In genomic region chr14:92997343-92998061, GRCh38 we compare ENCODE assay signal across 20 cellular contexts.
A peak's percentile ranks its signal among the peaks of the same experiment; 100 is the strongest.
DNase-seq lines count a peak whose midpoint lies in the region; ATAC-seq and TF ChIP-seq lines count a peak whose summit lies in the region.
"Had no signal": no experiment of that assay in that cellular context is flagged by ENCODE, and none has a peak within 500 bp of the region (broad histone marks: within the 10 kb centered on the region; RNA-seq: fewer than 3 reads in every experiment).

No MANE protein-coding gene starts in this region.

- peaks cover 0 to 54% (median 46%) of the 10 kb centered on the region in 4 donors for H3K4me1 ChIP-seq in sigmoid colon
- H3K4me1 ChIP-seq: breast epithelium, lower lobe of right lung had no signal

- peaks cover 0 to 14% (median 2%) of the 10 kb centered on the region in 4 donors for H3K36me3 ChIP-seq in sigmoid colon
- H3K36me3 ChIP-seq: breast epithelium had no signal

- H3K27me3 ChIP-seq in sigmoid colon = no peaks in the 10 kb centered on the region
- H3K27me3 ChIP-seq: breast epithelium had no signal

- no peak overlapping the region for H3K4me3 Mint-ChIP-seq in activated naive CD8-positive, alpha-beta T cell treated with anti-CD3 and anti-CD28 coated beads, Interleukin-2, amount 50 U/mL, for 24 hours
- H3K4me3 Mint-ChIP-seq in activated naive CD8-positive, alpha-beta T cell treated with anti-CD3 and anti-CD28 coated beads for 36 hours = no peak overlapping the region
- H3K4me3 Mint-ChIP-seq in mesothelial cell of epicardium = no peak overlapping the region
- H3K4me3 Mint-ChIP-seq: stimulated activated effector memory CD8-positive, alpha-beta T cell treated with anti-CD3 and anti-CD28 coated beads, Interleukin-12 subunit alpha, Interleukin-12 subunit beta, amount 100 ng/mL, for 72 hours; T-helper 1 cell treated with Interleukin-12 subunit alpha and Interleukin-12 subunit beta and Interleukin-4 antibody, amounts not matched to agents 30 μg/mL and 1 μg/mL, for 36 hours had no signal

- no peaks in the 10 kb centered on the region for H3K4me1 Mint-ChIP-seq in activated naive CD8-positive, alpha-beta T cell treated with anti-CD3 and anti-CD28 coated beads, Interleukin-2, amount 50 U/mL, for 24 hours
- no peaks in the 10 kb centered on the region for H3K4me1 Mint-ChIP-seq in activated naive CD8-positive, alpha-beta T cell treated with anti-CD3 and anti-CD28 coated beads for 36 hours
- peaks cover 6% of the 10 kb centered on the region for H3K4me1 Mint-ChIP-seq in mesothelial cell of epicardium
- H3K4me1 Mint-ChIP-seq: stimulated activated effector memory CD8-positive, alpha-beta T cell treated with anti-CD3 and anti-CD28 coated beads, Interleukin-12 subunit alpha, Interleukin-12 subunit beta, amount 100 ng/mL, for 72 hours had no signal

- peak overlapping the region; percentile 50 to 61 (median 56) for H3K27ac ChIP-seq in sigmoid colon
- H3K27ac ChIP-seq: breast epithelium, lower lobe of right lung had no signal

- peak overlapping the region; percentile 0 for H3K27ac Mint-ChIP-seq in activated naive CD8-positive, alpha-beta T cell treated with anti-CD3 and anti-CD28 coated beads, Interleukin-2, amount 50 U/mL, for 24 hours
- no peak overlapping the region for H3K27ac Mint-ChIP-seq in activated naive CD8-positive, alpha-beta T cell treated with anti-CD3 and anti-CD28 coated beads for 36 hours
- H3K27ac Mint-ChIP-seq in mesothelial cell of epicardium = no peak overlapping the region
- H3K27ac Mint-ChIP-seq: stimulated activated effector memory CD8-positive, alpha-beta T cell treated with anti-CD3 and anti-CD28 coated beads, Interleukin-12 subunit alpha, Interleukin-12 subunit beta, amount 100 ng/mL, for 72 hours; T-helper 1 cell treated with Interleukin-12 subunit alpha and Interleukin-12 subunit beta and Interleukin-4 antibody, amounts not matched to agents 30 μg/mL and 1 μg/mL, for 36 hours had no signal

- no peak for TF ChIP-seq POLR2A in sigmoid colon (IDR thresholded peaks at IDR 0.05)

- no peak for TF ChIP-seq EP300 in sigmoid colon (IDR thresholded peaks at IDR 0.05)

- H3K27me3 Mint-ChIP-seq in activated naive CD8-positive, alpha-beta T cell treated with anti-CD3 and anti-CD28 coated beads, Interleukin-2, amount 50 U/mL, for 24 hours = no peaks in the 10 kb centered on the region
- H3K27me3 Mint-ChIP-seq in activated naive CD8-positive, alpha-beta T cell treated with anti-CD3 and anti-CD28 coated beads for 36 hours = no peaks in the 10 kb centered on the region
- H3K27me3 Mint-ChIP-seq in mesothelial cell of epicardium (ENCODE audit: low read depth) = no peaks in the 10 kb centered on the region

- 88 to 94% methylated on average over 14 of the region's 14 CpGs for WGBS in sigmoid colon, 2 donors

- ATAC-seq in activated naive CD8-positive, alpha-beta T cell treated with anti-CD3 and anti-CD28 coated beads, Interleukin-2, amount 50 U/mL, for 24 hours = no peak
- ATAC-seq: lower lobe of right lung; sciatic nerve; stimulated activated effector memory CD8-positive, alpha-beta T cell treated with anti-CD3 and anti-CD28 coated beads, Interleukin-12 subunit alpha, Interleukin-12 subunit beta, amount 100 ng/mL, for 72 hours had no signal

- H3K9me3 ChIP-seq in sigmoid colon = no peaks in the 10 kb centered on the region
- H3K9me3 ChIP-seq: breast epithelium, lower lobe of right lung had no signal

- H3K36me3 Mint-ChIP-seq in activated naive CD8-positive, alpha-beta T cell treated with anti-CD3 and anti-CD28 coated beads, Interleukin-2, amount 50 U/mL, for 24 hours (ENCODE audit: low read depth) = peaks cover 3% of the 10 kb centered on the region
- H3K36me3 Mint-ChIP-seq in activated naive CD8-positive, alpha-beta T cell treated with anti-CD3 and anti-CD28 coated beads for 36 hours = peaks cover 7% of the 10 kb centered on the region
- no peaks in the 10 kb centered on the region for H3K36me3 Mint-ChIP-seq in mesothelial cell of epicardium

- no peak for TF ChIP-seq CTCF in fibroblast of pulmonary artery (IDR thresholded peaks at IDR 0.05; ENCODE audit: low read length, missing control alignments)
- TF ChIP-seq CTCF in sigmoid colon (IDR thresholded peaks at IDR 0.05) = no peak
- TF ChIP-seq CTCF in mesothelial cell of epicardium (IDR thresholded peaks at IDR 0.05; ENCODE audit: unreplicated experiment) = no peak

- H3K4me3 ChIP-seq in fibroblast of pulmonary artery (replicated peaks; ENCODE audit: low read depth, low read length) (no peak overlapping the region), sigmoid colon (no peak overlapping the region)
- H3K4me3 ChIP-seq: breast epithelium, lower lobe of right lung had no signal

- H3K9me3 Mint-ChIP-seq in activated naive CD8-positive, alpha-beta T cell treated with anti-CD3 and anti-CD28 coated beads, Interleukin-2, amount 50 U/mL, for 24 hours = no peaks in the 10 kb centered on the region
- H3K9me3 Mint-ChIP-seq in activated naive CD8-positive, alpha-beta T cell treated with anti-CD3 and anti-CD28 coated beads for 36 hours = no peaks in the 10 kb centered on the region
- no peaks in the 10 kb centered on the region for H3K9me3 Mint-ChIP-seq in mesothelial cell of epicardium
- H3K9me3 Mint-ChIP-seq: stimulated activated effector memory CD8-positive, alpha-beta T cell treated with anti-CD3 and anti-CD28 coated beads, Interleukin-12 subunit alpha, Interleukin-12 subunit beta, amount 100 ng/mL, for 72 hours; T-helper 1 cell treated with Interleukin-12 subunit alpha and Interleukin-12 subunit beta and Interleukin-4 antibody, amounts not matched to agents 30 μg/mL and 1 μg/mL, for 36 hours had no signal

- intact Hi-C loops in sigmoid colon (cut with DNase I) = no loop called here

- no peak for DNase-seq in activated naive CD8-positive, alpha-beta T cell treated with anti-CD3 and anti-CD28 coated beads, Interleukin-2, amount 50 U/mL, for 24 hours
- DNase-seq in activated naive CD8-positive, alpha-beta T cell treated with anti-CD3 and anti-CD28 coated beads for 36 hours = no peak
- DNase-seq in NCI-H345 treated with DMSO at 0.1 percent for 48 hours (lab: John Stamatoyannopoulos, UW; ENCODE audit: unreplicated experiment) (peak; percentile 83), fibroblast of pulmonary artery (ENCODE audit: low read depth) (peak; percentile 11), sigmoid colon (no peak), GF-D8 (lab: John Stamatoyannopoulos, UW) (no peak), mucosa of gallbladder (ENCODE audit: low spot score) (no peak), mesothelial cell of epicardium (ENCODE audit: low spot score in 2 of 2, unreplicated experiment in 2 of 2) (no peak)
- DNase-seq: activated CD4-positive, alpha-beta T cell treated with anti-CD3 and anti-CD28 coated beads, Interleukin-2, amount 50 U/mL, for 48 hours; activated effector memory CD4-positive, alpha-beta T cell treated with Interleukin-2 at 50 U/mL for 16 hours; cortex of kidney; KBM-7; lower lobe of right lung; NCI-H2029; NCI-H526; SHP77 had no signal

Comparison
In these comparisons a context has a peak if more than half of its experiments do, and no peak if none do; other contexts are left out.
1. DNase-seq: peak in NCI-H345 treated with DMSO at 0.1 percent for 48 hours (single experiment) and fibroblast of pulmonary artery (single experiment); none in activated naive CD8-positive, alpha-beta T cell treated with anti-CD3 and anti-CD28 coated beads, Interleukin-2, amount 50 U/mL, for 24 hours (single experiment), activated naive CD8-positive, alpha-beta T cell treated with anti-CD3 and anti-CD28 coated beads for 36 hours (single experiment), sigmoid colon (single experiment), GF-D8 (single experiment), mucosa of gallbladder (single experiment) and mesothelial cell of epicardium (0 of 2).